18 cellular contexts compared by ENCODE assay signal in genomic region chr11:28366549-28367341, GRCh38.
DNase-seq lines count a peak whose midpoint lies in the region; ATAC-seq lines count a peak whose summit lies in the region.
"Had no signal": no experiment of that assay in that cellular context is flagged by ENCODE, and none has a peak within 500 bp of the region (broad histone marks: within the 10 kb centered on the region; RNA-seq: fewer than 3 reads in every experiment).

No MANE protein-coding gene starts in this region.

- ATAC-seq in HG02884 (IDR thresholded peaks at IDR 0.05; ENCODE audit: unreplicated experiment), result no peak
- no peak for ATAC-seq in HG03354 (IDR thresholded peaks at IDR 0.05; ENCODE audit: poor library complexity, severe bottlenecking, unreplicated experiment)
- ATAC-seq: CD8-positive, alpha-beta T cell; mucosa of descending colon; stimulated activated naive B cell treated with anti-CD40 and anti-IgM and Interleukin-4, amounts not matched to agents 10 μg/mL and 1 μg/mL and 100 μg/mL, for 72 hours had no signal

- DNase-seq in ELF-1 (ENCODE audit: low read depth, low spot score) (peak; percentile 27), amniotic epithelial cell (ENCODE audit: low read depth) (peak; percentile 98), glomerular visceral epithelial cell (ENCODE audit: extremely low spot score) (peak; percentile 10), myocyte (ENCODE audit: low read depth) (peak; percentile 60), DMS153 (lab: John Stamatoyannopoulos, UW) (no peak), OCI-M1 (lab: John Stamatoyannopoulos, UW) (no peak)
- DNase-seq: activated CD8-positive, alpha-beta memory T cell treated with anti-CD3 and anti-CD28 coated beads, Interleukin-2, amount 50 U/mL, for 48 hours; activated effector memory CD4-positive, alpha-beta T cell treated with Interleukin-2 at 50 U/mL for 16 hours; CD8-positive, alpha-beta T cell; DMS53; effector memory CD4-positive, alpha-beta T cell; Kasumi-1; mucosa of descending colon; NCI-H1105; NCI-H510A treated with DMSO at 0.1 percent for 48 hours; stimulated activated naive B cell treated with anti-CD40 and anti-IgM and Interleukin-4, amounts not matched to agents 10 μg/mL and 1 μg/mL and 100 μg/mL, for 72 hours had no signal

Comparison
In these comparisons a context has a peak if more than half of its experiments do, and no peak if none do; other contexts are left out.
1. DNase-seq: peak in ELF-1 (single experiment), amniotic epithelial cell (single experiment), glomerular visceral epithelial cell (single experiment) and myocyte (single experiment); none in DMS153 (single experiment) and OCI-M1 (single experiment).